1 cellular context compared by ENCODE assay signal in genomic region chr22:39388261-39389011, GRCh38.
TF ChIP-seq lines count a peak whose summit lies in the region.

No MANE protein-coding gene starts in this region.

TF ChIP-seq in HepG2, 621 proteins besides CTCF, POLR2A, EP300 and RAD21 (continued from another document and continues in another):
- TF ChIP-seq, protein P1, sequence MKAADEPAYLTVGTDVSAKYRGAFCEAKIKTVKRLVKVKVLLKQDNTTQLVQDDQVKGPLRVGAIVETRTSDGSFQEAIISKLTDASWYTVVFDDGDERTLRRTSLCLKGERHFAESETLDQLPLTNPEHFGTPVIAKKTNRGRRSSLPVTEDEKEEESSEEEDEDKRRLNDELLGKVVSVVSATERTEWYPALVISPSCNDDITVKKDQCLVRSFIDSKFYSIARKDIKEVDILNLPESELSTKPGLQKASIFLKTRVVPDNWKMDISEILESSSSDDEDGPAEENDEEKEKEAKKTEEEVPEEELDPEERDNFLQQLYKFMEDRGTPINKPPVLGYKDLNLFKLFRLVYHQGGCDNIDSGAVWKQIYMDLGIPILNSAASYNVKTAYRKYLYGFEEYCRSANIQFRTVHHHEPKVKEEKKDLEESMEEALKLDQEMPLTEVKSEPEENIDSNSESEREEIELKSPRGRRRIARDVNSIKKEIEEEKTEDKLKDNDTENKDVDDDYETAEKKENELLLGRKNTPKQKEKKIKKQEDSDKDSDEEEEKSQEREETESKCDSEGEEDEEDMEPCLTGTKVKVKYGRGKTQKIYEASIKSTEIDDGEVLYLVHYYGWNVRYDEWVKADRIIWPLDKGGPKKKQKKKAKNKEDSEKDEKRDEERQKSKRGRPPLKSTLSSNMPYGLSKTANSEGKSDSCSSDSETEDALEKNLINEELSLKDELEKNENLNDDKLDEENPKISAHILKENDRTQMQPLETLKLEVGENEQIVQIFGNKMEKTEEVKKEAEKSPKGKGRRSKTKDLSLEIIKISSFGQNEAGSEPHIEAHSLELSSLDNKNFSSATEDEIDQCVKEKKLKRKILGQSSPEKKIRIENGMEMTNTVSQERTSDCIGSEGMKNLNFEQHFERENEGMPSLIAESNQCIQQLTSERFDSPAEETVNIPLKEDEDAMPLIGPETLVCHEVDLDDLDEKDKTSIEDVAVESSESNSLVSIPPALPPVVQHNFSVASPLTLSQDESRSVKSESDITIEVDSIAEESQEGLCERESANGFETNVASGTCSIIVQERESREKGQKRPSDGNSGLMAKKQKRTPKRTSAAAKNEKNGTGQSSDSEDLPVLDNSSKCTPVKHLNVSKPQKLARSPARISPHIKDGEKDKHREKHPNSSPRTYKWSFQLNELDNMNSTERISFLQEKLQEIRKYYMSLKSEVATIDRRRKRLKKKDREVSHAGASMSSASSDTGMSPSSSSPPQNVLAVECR (CRISPR knock-in tag; IDR thresholded peaks at IDR 0.05; ENCODE audit: borderline replicate concordance): peak; percentile 41; the same call in 1 of the 2 replicates
- TF ChIP-seq SAP130 (CRISPR knock-in tag; IDR thresholded peaks at IDR 0.05; ENCODE audit: low read depth) (peak; percentile 24; the same call in 1 of the 2 replicates), DMTF1 (CRISPR knock-in tag; IDR thresholded peaks at IDR 0.05) (no peak), SP4 (CRISPR knock-in tag; IDR thresholded peaks at IDR 0.05) (peak; percentile 64), ZNF335 (CRISPR knock-in tag; IDR thresholded peaks at IDR 0.05) (no peak), TBX3 (IDR thresholded peaks at IDR 0.05; ENCODE audit: borderline replicate concordance) (no peak), HNRNPUL1 (IDR thresholded peaks at IDR 0.05; ENCODE audit: low read depth, low read length) (no peak), SP5 (CRISPR knock-in tag; IDR thresholded peaks at IDR 0.05; ENCODE audit: borderline replicate concordance, low read depth) (peak; percentile 43; the same call in 1 of the 2 replicates), KLF13 (CRISPR knock-in tag; IDR thresholded peaks at IDR 0.05) (peak; percentile 67; the same call in 1 of the 2 replicates), HOMEZ (CRISPR knock-in tag; IDR thresholded peaks at IDR 0.05; ENCODE audit: low read depth) (no peak), DPF2 (CRISPR knock-in tag; IDR thresholded peaks at IDR 0.05; ENCODE audit: borderline replicate concordance, low read depth) (no peak), KDM1A (CRISPR knock-in tag; IDR thresholded peaks at IDR 0.05) (no peak), RBM39 (IDR thresholded peaks at IDR 0.05; ENCODE audit: low read depth, low read length, poor library complexity, severe bottlenecking) (no peak), HDAC2 (CRISPR knock-in tag; IDR thresholded peaks at IDR 0.05) (0 out of 2 replicates have a peak, but pooled peaks have one; percentile 16), ZNF687 (CRISPR knock-in tag; IDR thresholded peaks at IDR 0.05) (peak; percentile 71), ZNF777 (CRISPR knock-in tag; IDR thresholded peaks at IDR 0.05) (peak; percentile 32; the same call in 1 of the 2 replicates), NFKB2 (CRISPR knock-in tag; IDR thresholded peaks at IDR 0.05; ENCODE audit: borderline replicate concordance) (no peak), GLMP (CRISPR knock-in tag; IDR thresholded peaks at IDR 0.05; ENCODE audit: borderline replicate concordance) (no peak), SP2 (CRISPR knock-in tag; IDR thresholded peaks at IDR 0.05) (peak; percentile 66; the same call in 1 of the 2 replicates), MXI1 (IDR thresholded peaks at IDR 0.05; ENCODE audit: borderline replicate concordance, low read depth, low read length) (0 out of 3 replicates have a peak, but pooled peaks have one; percentile 17), HNRNPLL (IDR thresholded peaks at IDR 0.05; ENCODE audit: low read depth, low read length, poor library complexity, severe bottlenecking) (peak; percentile 46), KMT2B (CRISPR knock-in tag; IDR thresholded peaks at IDR 0.05) (no peak), KLF15 (CRISPR knock-in tag; IDR thresholded peaks at IDR 0.05; ENCODE audit: borderline replicate concordance) (no peak), ZBTB34 (CRISPR knock-in tag; IDR thresholded peaks at IDR 0.05) (no peak), GABPB1 (CRISPR knock-in tag; IDR thresholded peaks at IDR 0.05) (peak; percentile 44; the same call in 1 of the 2 replicates), SMAD3 (CRISPR knock-in tag; IDR thresholded peaks at IDR 0.05) (no peak), MAF1 (CRISPR knock-in tag; IDR thresholded peaks at IDR 0.05; ENCODE audit: borderline replicate concordance) (no peak), HDAC6 (IDR thresholded peaks at IDR 0.05; ENCODE audit: low read depth, low read length) (no peak), ZNF124 (CRISPR knock-in tag; IDR thresholded peaks at IDR 0.05) (no peak), DMAP1 (CRISPR knock-in tag; IDR thresholded peaks at IDR 0.05) (peak; percentile 32; the same call in 1 of the 2 replicates), NONO (IDR thresholded peaks at IDR 0.05) (no peak), NONO (CRISPR knock-in tag; conservative IDR thresholded peaks at IDR 0.05) (no peak), CCDC6 (CRISPR knock-in tag; IDR thresholded peaks at IDR 0.05) (no peak), SALL2 (CRISPR knock-in tag; IDR thresholded peaks at IDR 0.05) (no peak)
- TF ChIP-seq, protein P2, sequence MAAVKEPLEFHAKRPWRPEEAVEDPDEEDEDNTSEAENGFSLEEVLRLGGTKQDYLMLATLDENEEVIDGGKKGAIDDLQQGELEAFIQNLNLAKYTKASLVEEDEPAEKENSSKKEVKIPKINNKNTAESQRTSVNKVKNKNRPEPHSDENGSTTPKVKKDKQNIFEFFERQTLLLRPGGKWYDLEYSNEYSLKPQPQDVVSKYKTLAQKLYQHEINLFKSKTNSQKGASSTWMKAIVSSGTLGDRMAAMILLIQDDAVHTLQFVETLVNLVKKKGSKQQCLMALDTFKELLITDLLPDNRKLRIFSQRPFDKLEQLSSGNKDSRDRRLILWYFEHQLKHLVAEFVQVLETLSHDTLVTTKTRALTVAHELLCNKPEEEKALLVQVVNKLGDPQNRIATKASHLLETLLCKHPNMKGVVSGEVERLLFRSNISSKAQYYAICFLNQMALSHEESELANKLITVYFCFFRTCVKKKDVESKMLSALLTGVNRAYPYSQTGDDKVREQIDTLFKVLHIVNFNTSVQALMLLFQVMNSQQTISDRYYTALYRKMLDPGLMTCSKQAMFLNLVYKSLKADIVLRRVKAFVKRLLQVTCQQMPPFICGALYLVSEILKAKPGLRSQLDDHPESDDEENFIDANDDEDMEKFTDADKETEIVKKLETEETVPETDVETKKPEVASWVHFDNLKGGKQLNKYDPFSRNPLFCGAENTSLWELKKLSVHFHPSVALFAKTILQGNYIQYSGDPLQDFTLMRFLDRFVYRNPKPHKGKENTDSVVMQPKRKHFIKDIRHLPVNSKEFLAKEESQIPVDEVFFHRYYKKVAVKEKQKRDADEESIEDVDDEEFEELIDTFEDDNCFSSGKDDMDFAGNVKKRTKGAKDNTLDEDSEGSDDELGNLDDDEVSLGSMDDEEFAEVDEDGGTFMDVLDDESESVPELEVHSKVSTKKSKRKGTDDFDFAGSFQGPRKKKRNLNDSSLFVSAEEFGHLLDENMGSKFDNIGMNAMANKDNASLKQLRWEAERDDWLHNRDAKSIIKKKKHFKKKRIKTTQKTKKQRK (IDR thresholded peaks at IDR 0.05; ENCODE audit: low read length): no peak
- TF ChIP-seq, protein P3, sequence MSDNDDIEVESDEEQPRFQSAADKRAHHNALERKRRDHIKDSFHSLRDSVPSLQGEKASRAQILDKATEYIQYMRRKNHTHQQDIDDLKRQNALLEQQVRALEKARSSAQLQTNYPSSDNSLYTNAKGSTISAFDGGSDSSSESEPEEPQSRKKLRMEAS (IDR thresholded peaks at IDR 0.05): peak; percentile 53; the same call in 1 of the 2 replicates
- TF ChIP-seq, protein P4, sequence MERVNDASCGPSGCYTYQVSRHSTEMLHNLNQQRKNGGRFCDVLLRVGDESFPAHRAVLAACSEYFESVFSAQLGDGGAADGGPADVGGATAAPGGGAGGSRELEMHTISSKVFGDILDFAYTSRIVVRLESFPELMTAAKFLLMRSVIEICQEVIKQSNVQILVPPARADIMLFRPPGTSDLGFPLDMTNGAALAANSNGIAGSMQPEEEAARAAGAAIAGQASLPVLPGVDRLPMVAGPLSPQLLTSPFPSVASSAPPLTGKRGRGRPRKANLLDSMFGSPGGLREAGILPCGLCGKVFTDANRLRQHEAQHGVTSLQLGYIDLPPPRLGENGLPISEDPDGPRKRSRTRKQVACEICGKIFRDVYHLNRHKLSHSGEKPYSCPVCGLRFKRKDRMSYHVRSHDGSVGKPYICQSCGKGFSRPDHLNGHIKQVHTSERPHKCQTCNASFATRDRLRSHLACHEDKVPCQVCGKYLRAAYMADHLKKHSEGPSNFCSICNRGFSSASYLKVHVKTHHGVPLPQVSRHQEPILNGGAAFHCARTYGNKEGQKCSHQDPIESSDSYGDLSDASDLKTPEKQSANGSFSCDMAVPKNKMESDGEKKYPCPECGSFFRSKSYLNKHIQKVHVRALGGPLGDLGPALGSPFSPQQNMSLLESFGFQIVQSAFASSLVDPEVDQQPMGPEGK (CRISPR knock-in tag; IDR thresholded peaks at IDR 0.05): no peak
- TF ChIP-seq, protein P5, sequence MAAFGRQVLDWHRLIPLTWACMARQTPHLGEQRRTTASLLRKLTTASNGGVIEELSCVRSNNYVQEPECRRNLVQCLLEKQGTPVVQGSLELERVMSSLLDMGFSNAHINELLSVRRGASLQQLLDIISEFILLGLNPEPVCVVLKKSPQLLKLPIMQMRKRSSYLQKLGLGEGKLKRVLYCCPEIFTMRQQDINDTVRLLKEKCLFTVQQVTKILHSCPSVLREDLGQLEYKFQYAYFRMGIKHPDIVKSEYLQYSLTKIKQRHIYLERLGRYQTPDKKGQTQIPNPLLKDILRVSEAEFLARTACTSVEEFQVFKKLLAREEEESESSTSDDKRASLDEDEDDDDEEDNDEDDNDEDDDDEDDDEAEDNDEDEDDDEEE (CRISPR knock-in tag; IDR thresholded peaks at IDR 0.05): 0 out of 2 replicates have a peak, but pooled peaks have one; percentile 18
